Comparison of ENCODE assay signal across 11 cellular contexts in genomic region chr3:70999730-71000129, GRCh38.
DNase-seq lines count a peak whose midpoint lies in the region; ATAC-seq and TF ChIP-seq lines count a peak whose summit lies in the region.
"Had no signal": no experiment of that assay in that cellular context is flagged by ENCODE, and none has a peak within 500 bp of the region (broad histone marks: within the 10 kb centered on the region; RNA-seq: fewer than 3 reads in every experiment).

No MANE protein-coding gene starts in this region.

- H3K4me1 ChIP-seq in left ventricle myocardium inferior, result peaks cover 36% of the 10 kb centered on the region
- H3K4me1 ChIP-seq in transverse colon, result peaks cover 0 to 18% (median 5%) of the 10 kb centered on the region in 4 donors

- DNase-seq in left cardiac atrium (no peak), left ventricle myocardium inferior (no peak), SW480 (ENCODE audit: low spot score) (peak; percentile 16), fibroblast of pulmonary artery (ENCODE audit: low read depth) (peak; percentile 75), transverse colon (no peak), NCI-H510A treated with DMSO at 0.1 percent for 48 hours (lab: John Stamatoyannopoulos, UW) (no peak)
- no peak for DNase-seq in NK-92 treated with Interleukin-12 subunit alpha and Interleukin-12 subunit beta, amount 100 ng/mL, for 24 hours (lab: John Stamatoyannopoulos, UW)
- DNase-seq: activated naive CD4-positive, alpha-beta T cell treated with anti-CD3 and anti-CD28 coated beads, Interleukin-2, amount 50 U/mL, for 16 hours; retina had no signal

- ATAC-seq in left cardiac atrium, result peak; percentile 63 to 68
- ATAC-seq in GM21825 (IDR thresholded peaks at IDR 0.05; ENCODE audit: unreplicated experiment), result no peak

- H3K4me3 ChIP-seq in left ventricle myocardium inferior, result no peak overlapping the region
- no peak overlapping the region for H3K4me3 ChIP-seq in fibroblast of pulmonary artery (replicated peaks; ENCODE audit: low read depth, low read length)
- no peak overlapping the region for H3K4me3 ChIP-seq in transverse colon

- TF ChIP-seq POLR2A in transverse colon (IDR thresholded peaks at IDR 0.05), result no peak

- H3K27me3 ChIP-seq in left ventricle myocardium inferior (ENCODE audit: low read depth), result no peaks in the 10 kb centered on the region
- H3K27me3 ChIP-seq in transverse colon, result no peaks in the 10 kb centered on the region

- H3K27ac ChIP-seq in left ventricle myocardium inferior (replicated peaks) (no peak overlapping the region), transverse colon (no peak overlapping the region)
- H3K27ac ChIP-seq: VCaP had no signal

- intact Hi-C loops in left cardiac atrium (cut with DNase I), result loop anchor here in 1 of 2 donors (10.0 kb wide), 1 partner anchor 585 kb away; the partner anchor contains the start of gene FOXP1
- intact Hi-C loops in left ventricle myocardium inferior (cut with micrococcal nuclease), result no loop called here
- intact Hi-C loops in transverse colon (cut with DNase I; ENCODE audit: low total_unique reads), result loop anchor here (10.0 kb wide), 1 partner anchor 305 kb away; no protein-coding TSS in a partner anchor

- no peak for TF ChIP-seq CTCF in left ventricle myocardium inferior (IDR thresholded peaks at IDR 0.05; ENCODE audit: borderline replicate concordance)
- no peak for TF ChIP-seq CTCF in fibroblast of pulmonary artery (IDR thresholded peaks at IDR 0.05; ENCODE audit: low read length, missing control alignments)
- TF ChIP-seq CTCF in transverse colon (IDR thresholded peaks at IDR 0.05), result no peak

- peaks cover 57% of the 10 kb centered on the region for H3K36me3 ChIP-seq in left ventricle myocardium inferior
- H3K36me3 ChIP-seq in transverse colon, result peaks cover 0 to 24% (median 3%) of the 10 kb centered on the region in 4 donors

- in situ Hi-C loops in transverse colon (cut with MboI; ENCODE audit: low pct_ligation_motif_present in 1 of 4, low pct_unique_long_range_greater_than_20kb in 1 of 4, low sequenced_read_pairs in 3 of 4), result loop anchor here in 3 of 4 donors (10.0 to 25.0 kb wide), 3 partner anchors 75 to 588 kb away; partner anchors contain the start of gene FOXP1 (in 2 of the 3)

- TF ChIP-seq EP300 in transverse colon (IDR thresholded peaks at IDR 0.05; ENCODE audit: low read depth), result no peak

- H3K9me3 ChIP-seq in left ventricle myocardium inferior (replicated peaks) (no peaks in the 10 kb centered on the region), transverse colon (no peaks in the 10 kb centered on the region)

- 69 to 73% methylated on average over 4 of the region's 4 CpGs for WGBS in transverse colon (ENCODE audit: low coverage in 1 of 2), 2 donors

Comparison
In these comparisons a context has a peak if more than half of its experiments do, and no peak if none do; other contexts are left out.
1. DNase-seq: peak in SW480 (single experiment) and fibroblast of pulmonary artery (single experiment); none in left cardiac atrium (single experiment), left ventricle myocardium inferior (single experiment), transverse colon (single experiment), NK-92 treated with Interleukin-12 subunit alpha and Interleukin-12 subunit beta, amount 100 ng/mL, for 24 hours (single experiment) and NCI-H510A treated with DMSO at 0.1 percent for 48 hours (single experiment).